Comparison of ENCODE assay signal across 21 cellular contexts in genomic region chr7:66669088-66669487, GRCh38. TPM values are rescaled to one million over a fixed set of nuclear protein-coding genes. Genes with fewer than 3 reads are reported as not detected.
A peak's percentile ranks its signal among the peaks of the same experiment; 100 is the strongest.
DNase-seq lines count a peak whose midpoint lies in the region; ATAC-seq and TF ChIP-seq lines count a peak whose summit lies in the region.
"Had no signal": no experiment of that assay in that cellular context is flagged by ENCODE, and none has a peak within 500 bp of the region (broad histone marks: within the 10 kb centered on the region; RNA-seq: fewer than 3 reads in every experiment).

No MANE protein-coding gene starts in this region.

- peak overlapping the region; percentile 11 for H3K4me2 ChIP-seq in neuronal stem cell (ENCODE audit: insufficient read depth, low read length, poor library complexity, severe bottlenecking)
- H3K4me2 ChIP-seq: A549 had no signal

- H2BK12ac ChIP-seq in neuronal stem cell (ENCODE audit: low read length) = no peak overlapping the region

- H3K27me3 ChIP-seq in heart right ventricle (no peaks in the 10 kb centered on the region), neuronal stem cell (ENCODE audit: control insufficient read depth in 3 of 3, insufficient read depth in 3 of 3, low read depth in 1 of 3, low read length in 3 of 3) (no peaks in the 10 kb centered on the region)
- H3K27me3 ChIP-seq: adrenal gland had no signal

- H3K4me1 ChIP-seq in heart right ventricle = peaks cover 0 to 14% (median 0%) of the 10 kb centered on the region in 9 donors
- no peaks in the 10 kb centered on the region for H3K4me1 ChIP-seq in neuronal stem cell (ENCODE audit: control insufficient read depth in 2 of 2, insufficient read depth in 1 of 2, low read depth in 1 of 2, low read length in 2 of 2)
- H3K4me1 ChIP-seq: adrenal gland, psoas muscle had no signal

- peaks cover 14% of the 10 kb centered on the region for H3K4me1 Mint-ChIP-seq in T-helper 17 cell

- no peak overlapping the region for H4K8ac ChIP-seq in neuronal stem cell (ENCODE audit: low read depth, low read length)

- no peak for ATAC-seq in T-helper 17 cell
- peak in 6 of 8 donors; percentile 24 to 44 (median 36) for ATAC-seq in heart right ventricle
- ATAC-seq in left colon = no peak
- ATAC-seq: A549, psoas muscle had no signal

- H2BK120ac ChIP-seq in neuronal stem cell (ENCODE audit: low read depth, low read length) = no peak overlapping the region

- no peak overlapping the region for H2BK15ac ChIP-seq in neuronal stem cell (ENCODE audit: low read length)

- H3K27ac ChIP-seq in heart right ventricle = peak overlapping the region in 2 of 10 donors; percentile 3 to 20
- no peak overlapping the region for H3K27ac ChIP-seq in neuronal stem cell (replicated peaks; ENCODE audit: low read length)
- H3K27ac ChIP-seq: adrenal gland, psoas muscle had no signal

- no peak overlapping the region for H3K9ac ChIP-seq in neuronal stem cell (ENCODE audit: low read depth, low read length, poor library complexity)

- peaks cover 12% of the 10 kb centered on the region for H3K79me1 ChIP-seq in neuronal stem cell (ENCODE audit: low read depth, low read length)

- H2AFZ ChIP-seq in neuronal stem cell (ENCODE audit: low read length) = no peak overlapping the region

- 69 to 85% methylated on average over 7 of the region's 7 CpGs for WGBS in heart right ventricle, 2 donors
- WGBS in neuronal stem cell (ENCODE audit: extremely low coverage in 2 of 2, insufficient read length in 2 of 2, insufficient replicate concordance in 1 of 2), 2 donors = no CpG with 5 or more reads among the region's 7 CpGs

- H3K23ac ChIP-seq in neuronal stem cell (ENCODE audit: low read depth, low read length, poor library complexity) = no peak overlapping the region

- no peaks in the 10 kb centered on the region for H3K27me3 Mint-ChIP-seq in T-helper 17 cell
- H3K27me3 Mint-ChIP-seq: activated CD4-positive, alpha-beta memory T cell treated with anti-CD3 and anti-CD28 coated beads, Interleukin-2, amount 10 ng/mL, durations not matched to agents 7 days and 5 days; CD4-positive, alpha-beta T cell; naive B cell; type B pancreatic cell had no signal

- H3K9me3 ChIP-seq in T-helper 17 cell (ENCODE audit: control insufficient read depth, low read length, poor library complexity, severe bottlenecking) (no peaks in the 10 kb centered on the region), heart right ventricle (no peaks in the 10 kb centered on the region), neuronal stem cell (replicated peaks in 1 of 2; ENCODE audit: control insufficient read depth in 2 of 2, insufficient read depth in 1 of 2, low read depth in 1 of 2, low read length in 2 of 2) (peaks cover 0 to 2% of the 10 kb centered on the region in 2 donors)
- H3K9me3 ChIP-seq: A549, adrenal gland, psoas muscle had no signal

- H4K91ac ChIP-seq in neuronal stem cell (ENCODE audit: low read depth, low read length, poor library complexity) = no peak overlapping the region

- H3K14ac ChIP-seq in neuronal stem cell (ENCODE audit: low read length) = no peak overlapping the region

- DNase-seq in C1 segment of cervical spinal cord (lab: John Stamatoyannopoulos, UW) = peak in 12 of 14 donors; percentile 20 to 83 (median 65)
- no peak for DNase-seq in T-helper 17 cell
- DNase-seq in heart right ventricle = peak in 1 of 2 donors; percentile 36
- no peak for DNase-seq in neuronal stem cell (ENCODE audit: low spot score)
- no peak for DNase-seq in stimulated activated CD4-positive, alpha-beta T cell treated with anti-CD3 and anti-CD28 coated beads, Interleukin-12 subunit alpha, Interleukin-12 subunit beta, amount 100 ng/mL, for 4 hours
- no peak for DNase-seq in NCI-H1105 (lab: John Stamatoyannopoulos, UW)
- no peak for DNase-seq in left colon
- DNase-seq in DMS153 treated with DMSO at 0.1 percent for 48 hours (lab: John Stamatoyannopoulos, UW; ENCODE audit: unreplicated experiment) = no peak
- DNase-seq: activated CD4-positive, alpha-beta memory T cell treated with anti-CD3 and anti-CD28 coated beads, Interleukin-2, amount 10 ng/mL, durations not matched to agents 7 days and 5 days; adrenal gland; CD4-positive, alpha-beta T cell; DND-41; GOT3; naive B cell; NCI-H1417; NK-92 treated with Interleukin-12 subunit alpha and Interleukin-12 subunit beta, amount 100 ng/mL, for 24 hours; psoas muscle; RPMI8226; stimulated activated naive CD4-positive, alpha-beta T cell had no signal

- H2AK5ac ChIP-seq in neuronal stem cell (ENCODE audit: low read depth, low read length) = no peak overlapping the region

- no peak overlapping the region for H3K4me3 ChIP-seq in heart right ventricle
- no peak overlapping the region for H3K4me3 ChIP-seq in neuronal stem cell (ENCODE audit: low read length in 2 of 2)
- H3K4me3 ChIP-seq: A549, adrenal gland, psoas muscle had no signal

- H3K4me3 Mint-ChIP-seq in T-helper 17 cell = no peak overlapping the region
- H3K4me3 Mint-ChIP-seq: activated CD4-positive, alpha-beta memory T cell treated with anti-CD3 and anti-CD28 coated beads, Interleukin-2, amount 10 ng/mL, durations not matched to agents 7 days and 5 days; CD4-positive, alpha-beta T cell; naive B cell; type B pancreatic cell had no signal

- no peak overlapping the region for H2BK5ac ChIP-seq in neuronal stem cell (ENCODE audit: low read length)

- H3K4ac ChIP-seq in neuronal stem cell (ENCODE audit: low read length) = no peak overlapping the region

- no peaks in the 10 kb centered on the region for H3K36me3 Mint-ChIP-seq in T-helper 17 cell (ENCODE audit: low read depth)
- H3K36me3 Mint-ChIP-seq: naive B cell had no signal

- intact Hi-C loops in heart right ventricle (cut with DNase I) = no loop called here
- intact Hi-C loops in left colon (cut with DNase I, micrococcal nuclease) = no loop called here

- H3K36me3 ChIP-seq in heart right ventricle (no peaks in the 10 kb centered on the region), neuronal stem cell (replicated peaks in 1 of 2; ENCODE audit: control insufficient read depth in 2 of 2, insufficient read depth in 2 of 2, low read length in 2 of 2) (peaks cover 2 to 25% of the 10 kb centered on the region in 2 donors)
- H3K36me3 ChIP-seq: adrenal gland had no signal

- no peak overlapping the region for H3K18ac ChIP-seq in neuronal stem cell (ENCODE audit: low read length)

- peak overlapping the region; percentile 78 for H3K27ac Mint-ChIP-seq in T-helper 17 cell
- H3K27ac Mint-ChIP-seq: activated CD4-positive, alpha-beta memory T cell treated with anti-CD3 and anti-CD28 coated beads, Interleukin-2, amount 10 ng/mL, durations not matched to agents 7 days and 5 days; CD4-positive, alpha-beta T cell; type B pancreatic cell had no signal

- TF ChIP-seq CTCF in heart right ventricle (IDR thresholded peaks at IDR 0.05) = no peak

RNA-seq across cellular contexts. Expression of gene KCTD7, which starts 40.4 kb away (rescaled TPM):
- total RNA-seq in T-helper 17 cell (10 to 100 TPM; 27.0 to 32.2 TPM), heart right ventricle (10 to 100 TPM in 3 of 10 donors, 1 to 10 TPM in 7; 7.3 to 13.6 (median 9.1) TPM), left colon (1 to 10 TPM; 5.6 to 8.6 TPM)
- polyA plus RNA-seq in heart right ventricle = 1 to 10 TPM; 6.7 to 7.4 TPM
- 5.6 TPM for polyA plus RNA-seq in neuronal stem cell (2013, experiment 1 of 2)
- polyA plus RNA-seq in neuronal stem cell (2013, experiment 2 of 2) = 5.8 TPM

Comparison
In these comparisons a context has a peak if more than half of its experiments do, and no peak if none do; other contexts are left out.
1. DNase-seq: peak in C1 segment of cervical spinal cord (12 of 14); none in T-helper 17 cell (0 of 3), neuronal stem cell (single experiment), stimulated activated CD4-positive, alpha-beta T cell treated with anti-CD3 and anti-CD28 coated beads, Interleukin-12 subunit alpha, Interleukin-12 subunit beta, amount 100 ng/mL, for 4 hours (single experiment), NCI-H1105 (single experiment), left colon (0 of 2) and DMS153 treated with DMSO at 0.1 percent for 48 hours (single experiment).
2. ATAC-seq: peak in heart right ventricle (6 of 8); none in T-helper 17 cell (single experiment) and left colon (single experiment).